Comparison of ENCODE assay signal across 16 cellular contexts in genomic region chr17:43722269-43722619, GRCh38. TPM values are rescaled to one million over a fixed set of nuclear protein-coding genes. Genes with fewer than 3 reads are reported as not detected.
"Had no signal": no experiment of that assay in that cellular context is flagged by ENCODE, and none has a peak within 500 bp of the region (broad histone marks: within the 10 kb centered on the region; RNA-seq: fewer than 3 reads in every experiment).

No MANE protein-coding gene starts in this region.

- ATAC-seq: heart right ventricle, left lobe of liver had no signal

- H3K4me3 ChIP-seq: cardiac muscle cell, colonic mucosa, heart right ventricle, ovary, tibial artery, vagina had no signal

- H3K4me1 ChIP-seq: colonic mucosa had no signal

- FAIRE-seq: astrocyte, frontal cortex, islet of Langerhans, TTC549 had no signal

- H3K27ac ChIP-seq: cardiac muscle cell, colonic mucosa, ovary, vagina had no signal

- DNase-seq: activated effector memory CD4-positive, alpha-beta T cell treated with anti-CD3 and anti-CD28 coated beads, Interleukin-2, amount 50 U/mL, for 16 hours; colonic mucosa; heart right ventricle; ovary; stimulated activated CD4-positive, alpha-beta T cell treated with anti-CD3 and anti-CD28 coated beads, Interleukin-15, amount 100 ng/mL, for 24 hours; stimulated activated CD4-positive, alpha-beta T cell treated with anti-CD3 and anti-CD28 coated beads, Interleukin-4, amount 100 ng/mL, for 4 hours; T-helper 2 cell; tibial artery had no signal

- H3K36me3 ChIP-seq: cardiac muscle cell, colonic mucosa, heart right ventricle, ovary, tibial artery, vagina had no signal

- H3K9me3 ChIP-seq: colonic mucosa, heart right ventricle, ovary, tibial artery, vagina had no signal

- H3K27me3 ChIP-seq: cardiac muscle cell, colonic mucosa, heart right ventricle, ovary, tibial artery, vagina had no signal

RNA-seq across cellular contexts. Expression of gene SOST, which starts 36.3 kb away (rescaled TPM):
- total RNA-seq: astrocyte, colonic mucosa, frontal cortex, left lobe of liver, ovary, renal cortical epithelial cell, vagina had no signal

RNA-seq across cellular contexts. Expression of gene CFAP97D1, which starts 58.0 kb away (rescaled TPM):
- total RNA-seq: cardiac muscle cell, colonic mucosa, frontal cortex, left lobe of liver, vagina had no signal
- polyA plus RNA-seq: cardiac muscle cell, heart right ventricle, ovary had no signal
